20 cellular contexts compared by ENCODE assay signal in the genomic region with DNA sequence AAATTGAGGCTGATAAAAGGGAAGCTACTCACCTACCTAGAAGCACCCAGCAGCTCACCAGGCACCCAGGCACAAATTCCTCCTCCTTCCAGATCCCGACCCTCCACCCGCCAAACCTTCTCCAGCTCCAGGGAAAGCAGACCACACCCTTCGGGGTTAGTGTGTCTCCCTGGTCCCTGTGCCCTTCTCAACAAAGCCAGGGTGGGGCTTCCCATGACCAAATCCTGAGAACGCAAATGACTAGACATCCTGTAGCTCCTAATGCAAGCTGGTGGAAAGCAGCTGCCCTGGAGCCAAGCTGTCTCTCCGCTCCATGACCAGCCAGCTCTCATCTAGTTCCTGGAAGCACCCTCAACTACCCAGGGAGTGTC. TPM values are rescaled to one million over a fixed set of nuclear protein-coding genes. Genes with fewer than 3 reads are reported as not detected.
DNase-seq lines count a peak whose midpoint lies in the region; ATAC-seq and TF ChIP-seq lines count a peak whose summit lies in the region.
"Had no signal": no experiment of that assay in that cellular context is flagged by ENCODE, and none has a peak within 500 bp of the region (broad histone marks: within the 10 kb centered on the region; RNA-seq: fewer than 3 reads in every experiment).

No MANE protein-coding gene starts in this region.

- no peaks in the 10 kb centered on the region for H4K20me1 ChIP-seq in H9 (ENCODE audit: control insufficient read depth, insufficient read depth, insufficient read length)
- H4K20me1 ChIP-seq: BLaER1 had no signal

- H3K4me3 Mint-ChIP-seq in H9: peak overlapping the region; percentile 60 to 87
- peak overlapping the region; percentile 54 for H3K4me3 Mint-ChIP-seq in mesothelial cell of epicardium
- H3K4me3 Mint-ChIP-seq: activated B cell treated with CpG ODN at 0.5 μM for 24 hours; dendritic cell treated with granulocyte-macrophage colony-stimulating factor and Interleukin-4, amounts not matched to agents 40 ng/mL and 50 ng/mL, for 4 days; nephron progenitor cell had no signal

- TF ChIP-seq CTCF in H9 (conservative IDR thresholded peaks at IDR 0.05) (no peak), heart right ventricle (IDR thresholded peaks at IDR 0.05) (no peak), mesothelial cell of epicardium (IDR thresholded peaks at IDR 0.05; ENCODE audit: unreplicated experiment) (no peak)

- peaks cover 48% of the 10 kb centered on the region for H3K27me3 ChIP-seq in H9 (ENCODE audit: insufficient read depth, low read length)
- H3K27me3 ChIP-seq in heart right ventricle: peaks cover 0 to 93% (median 35%) of the 10 kb centered on the region in 7 donors

- H4K5ac ChIP-seq in H9 (ENCODE audit: insufficient read length, low read depth, low read length): no peak overlapping the region

- no peak overlapping the region for H2BK15ac ChIP-seq in H9 (ENCODE audit: low read depth, low read length)

- no peak overlapping the region for H3T11ph ChIP-seq in H9 (ENCODE audit: low read length)

- H2BK20ac ChIP-seq in H9 (ENCODE audit: low read depth, low read length, poor library complexity, severe bottlenecking): no peak overlapping the region

- ATAC-seq in heart right ventricle: peak in 6 of 8 donors; percentile 3 to 26 (median 9)

- peak overlapping the region; percentile 89 for H3K4me2 ChIP-seq in H9 (ENCODE audit: insufficient read depth, insufficient read length, low read length)
- H3K4me2 ChIP-seq: BLaER1 had no signal

- peaks cover 0 to 22% (median 0%) of the 10 kb centered on the region in 9 donors for H3K36me3 ChIP-seq in heart right ventricle
- H3K36me3 ChIP-seq: BLaER1, esophagus squamous epithelium, suprapubic skin had no signal

- H3K56ac ChIP-seq in H9 (ENCODE audit: insufficient read length, low read depth, low read length): no peak overlapping the region

- no peak overlapping the region for H3K23ac ChIP-seq in H9 (ENCODE audit: insufficient read length, low read depth, low read length)

- intact Hi-C loops in heart right ventricle (cut with DNase I): no loop called here

- H2BK12ac ChIP-seq in H9 (ENCODE audit: insufficient read length, low read depth, low read length): no peak overlapping the region

- H3K14ac ChIP-seq in H9 (ENCODE audit: insufficient read depth, low read length): no peak overlapping the region

- H2BK120ac ChIP-seq in H9 (ENCODE audit: low read depth, low read length, poor library complexity, severe bottlenecking): no peak overlapping the region

- peak overlapping the region; percentile 27 to 86 (median 77) for H3K4me3 ChIP-seq in heart right ventricle
- H3K4me3 ChIP-seq: BLaER1, esophagus squamous epithelium, suprapubic skin had no signal

- no CpG with 5 or more reads among the region's 5 CpGs for WGBS in H9 (ENCODE audit: extremely low coverage, insufficient read length, low lambda C conversion rate)
- WGBS in heart right ventricle, 2 donors: 17 to 18% methylated on average over 5 of the region's 5 CpGs

- H3K4ac ChIP-seq in H9 (ENCODE audit: low read depth, low read length): no peak overlapping the region

- H4K8ac ChIP-seq in H9 (replicated peaks; ENCODE audit: insufficient read length, low read depth, low read length): no peak overlapping the region

- no peak overlapping the region for H3K9ac ChIP-seq in H9 (ENCODE audit: extremely low read depth, insufficient read length, low read length)
- H3K9ac ChIP-seq: BLaER1 had no signal

- H3K27ac Mint-ChIP-seq in H9 (no peak overlapping the region), mesothelial cell of epicardium (no peak overlapping the region)
- H3K27ac Mint-ChIP-seq: activated B cell treated with CpG ODN at 0.5 μM for 24 hours; dendritic cell treated with granulocyte-macrophage colony-stimulating factor and Interleukin-4, amounts not matched to agents 40 ng/mL and 50 ng/mL, for 4 days; nephron progenitor cell had no signal

- no peaks in the 10 kb centered on the region for H3K9me3 ChIP-seq in H9 (ENCODE audit: control insufficient read depth, low read depth, low read length)
- H3K9me3 ChIP-seq in heart right ventricle: no peaks in the 10 kb centered on the region
- H3K9me3 ChIP-seq: suprapubic skin had no signal

- H3K79me2 ChIP-seq in H9 (ENCODE audit: insufficient read depth, low read length): no peaks in the 10 kb centered on the region

- no peak overlapping the region for H3K18ac ChIP-seq in H9 (ENCODE audit: insufficient read length, low read depth, low read length)

- H3K79me1 ChIP-seq in H9 (ENCODE audit: insufficient read depth, low read depth, low read length, poor library complexity, severe bottlenecking): no peaks in the 10 kb centered on the region

- H3K4me1 ChIP-seq in H9 (ENCODE audit: insufficient read depth, low read length): no peaks in the 10 kb centered on the region
- H3K4me1 ChIP-seq in heart right ventricle: peaks cover 0 to 45% (median 15%) of the 10 kb centered on the region in 9 donors

- no peak overlapping the region for H3K27ac ChIP-seq in H9 (ENCODE audit: insufficient read length, low read depth, low read length)
- peak overlapping the region; percentile 18 to 96 (median 92) for H3K27ac ChIP-seq in heart right ventricle
- H3K27ac ChIP-seq: BLaER1, esophagus squamous epithelium, RWPE1, suprapubic skin had no signal

- DNase-seq in H9 (peak; percentile 68), NCI-H526 treated with DMSO at 0.1 percent for 48 hours (lab: John Stamatoyannopoulos, UW) (peak; percentile 58), heart right ventricle (no peak), mesothelial cell of epicardium (ENCODE audit: low spot score in 2 of 2, unreplicated experiment in 2 of 2) (no peak), NCI-H1436 (lab: John Stamatoyannopoulos, UW) (no peak), occipital lobe (lab: John Stamatoyannopoulos, UW) (no peak)
- DNase-seq in activated naive CD4-positive, alpha-beta T cell (lab: John Stamatoyannopoulos, UW): no peak
- DNase-seq in stimulated activated CD4-positive, alpha-beta T cell treated with anti-CD3 and anti-CD28 coated beads, Interleukin-1b, Interleukin-23, amount 100 ng/mL, for 48 hours: no peak
- DNase-seq: activated B cell treated with CpG ODN at 0.5 μM for 24 hours; activated naive CD4-positive, alpha-beta T cell treated with Interleukin-2 at 50 U/mL for 16 hours; DMS 273 treated with DMSO at 0.1 percent for 48 hours; esophagus squamous epithelium; Kasumi-1; NCI-H1436 treated with DMSO at 0.1 percent for 48 hours; NCI-H510A treated with DMSO at 0.1 percent for 48 hours had no signal

- H3K27me3 Mint-ChIP-seq in H9 (ENCODE audit: low read depth): peaks cover 93% of the 10 kb centered on the region
- peaks cover 93% of the 10 kb centered on the region for H3K27me3 Mint-ChIP-seq in mesothelial cell of epicardium (ENCODE audit: low read depth)

- H2AFZ ChIP-seq in H9 (ENCODE audit: low read length): peak overlapping the region; percentile 34

- no peak overlapping the region for H2AK5ac ChIP-seq in H9 (ENCODE audit: insufficient read length, low read length)

- peaks cover 22 to 32% of the 10 kb centered on the region in 2 experiments for H3K4me1 Mint-ChIP-seq in H9
- H3K4me1 Mint-ChIP-seq in mesothelial cell of epicardium: peaks cover 26% of the 10 kb centered on the region

- peaks cover 0 to 7% of the 10 kb centered on the region in 2 experiments; a peak in 2 of 5 replicates for H3K9me3 Mint-ChIP-seq in H9
- no peaks in the 10 kb centered on the region for H3K9me3 Mint-ChIP-seq in mesothelial cell of epicardium
- H3K9me3 Mint-ChIP-seq: activated B cell treated with CpG ODN at 0.5 μM for 24 hours; dendritic cell treated with granulocyte-macrophage colony-stimulating factor and Interleukin-4, amounts not matched to agents 40 ng/mL and 50 ng/mL, for 4 days; nephron progenitor cell had no signal

- no peaks in the 10 kb centered on the region for H3K36me3 Mint-ChIP-seq in H9 (ENCODE audit: insufficient read depth in 1 of 3, low read depth in 3 of 3)
- H3K36me3 Mint-ChIP-seq in mesothelial cell of epicardium: no peaks in the 10 kb centered on the region

- H3K23me2 ChIP-seq in H9 (ENCODE audit: insufficient read length, low read depth, low read length, poor library complexity, severe bottlenecking): peaks cover 24% of the 10 kb centered on the region

- no peak overlapping the region for H2BK5ac ChIP-seq in H9 (ENCODE audit: insufficient read length, low read length)

- H4K91ac ChIP-seq in H9 (ENCODE audit: insufficient read length, low read depth, low read length): no peak overlapping the region

RNA-seq across cellular contexts. Expression of a gene that starts 4.4 kb away (rescaled TPM):
- not detected in 2 replicates for total RNA-seq in H9 (2021)
- 100 to 1,000 TPM in 8 of 10 donors, 10 to 100 TPM in 2; 94.6 to 186 (median 114) TPM for total RNA-seq in heart right ventricle
- polyA plus RNA-seq in heart right ventricle: 1 to 10 TPM; 3.5 to 5.4 TPM
- total RNA-seq in mesothelial cell of epicardium: 8.1 to 9.4 TPM (median 8.2 TPM) in 3 replicates
- not detected for total RNA-seq in occipital lobe
- total RNA-seq: esophagus squamous epithelium, suprapubic skin had no signal

Comparison
In these comparisons a context has a peak if more than half of its experiments do, and no peak if none do; other contexts are left out.
1. DNase-seq: peak in H9 (single experiment) and NCI-H526 treated with DMSO at 0.1 percent for 48 hours (single experiment); none in heart right ventricle (0 of 2), mesothelial cell of epicardium (0 of 2), activated naive CD4-positive, alpha-beta T cell (0 of 4), NCI-H1436 (single experiment), occipital lobe (single experiment) and stimulated activated CD4-positive, alpha-beta T cell treated with anti-CD3 and anti-CD28 coated beads, Interleukin-1b, Interleukin-23, amount 100 ng/mL, for 48 hours (single experiment).